In the genomic region with DNA sequence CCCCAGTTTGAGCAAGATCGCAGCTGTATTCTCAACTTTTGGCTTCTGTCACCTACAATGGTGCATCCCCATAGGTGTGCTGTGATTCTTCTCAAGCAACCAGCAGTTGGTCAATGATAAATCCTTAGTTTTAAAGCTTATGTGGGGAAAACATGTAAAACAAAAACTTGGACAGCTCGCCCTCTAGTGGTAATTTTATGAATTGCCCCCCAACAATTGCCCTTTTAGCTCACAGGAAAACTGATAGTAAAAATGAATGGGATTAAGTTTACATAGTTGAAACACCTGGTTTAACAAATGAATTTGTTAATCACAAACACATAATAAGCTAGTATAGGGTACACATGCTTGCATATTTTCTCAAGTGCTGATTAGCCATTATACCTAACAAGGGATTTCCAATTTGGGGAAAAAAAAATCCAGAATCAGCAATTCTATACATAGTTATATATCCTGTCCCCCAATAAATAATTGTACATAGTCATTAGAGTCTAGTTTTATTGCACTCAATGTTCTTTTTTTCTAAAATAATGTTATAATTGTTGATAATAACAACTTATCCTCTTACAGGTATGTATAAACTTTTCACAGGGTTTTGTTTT, we compare ENCODE assay signal across 8 cellular contexts. TPM values are rescaled to one million over a fixed set of nuclear protein-coding genes. Genes with fewer than 3 reads are reported as not detected.
DNase-seq lines count a peak whose midpoint lies in the region; ATAC-seq and TF ChIP-seq lines count a peak whose summit lies in the region.

No MANE protein-coding gene starts in this region.

- no peaks in the 10 kb centered on the region for H3K4me1 ChIP-seq in spleen

- H3K36me3 ChIP-seq in SK-N-MC (ENCODE audit: insufficient read depth, low read length): no peaks in the 10 kb centered on the region
- no peaks in the 10 kb centered on the region for H3K36me3 ChIP-seq in spleen

- TF ChIP-seq CTCF in spleen (IDR thresholded peaks at IDR 0.05 in 8 of 11, conservative IDR thresholded peaks at IDR 0.05 in 3 of 11): peak in 10 of 11 experiments; percentile 30 to 85 (median 62)

- in situ Hi-C loops in Caki2 (cut with HindIII; ENCODE audit: low pct_unique_long_range_greater_than_20kb, low sequenced_read_pairs): no loop called here

- peak; percentile 55 for ATAC-seq in GM19035 (IDR thresholded peaks at IDR 0.05; ENCODE audit: unreplicated experiment)
- ATAC-seq in HG03095 (IDR thresholded peaks at IDR 0.05; ENCODE audit: unreplicated experiment): no peak
- ATAC-seq in HG03378 (IDR thresholded peaks at IDR 0.05; ENCODE audit: unreplicated experiment): no peak

- intact Hi-C loops in spleen (cut with DNase I; ENCODE audit: low total_unique reads): no loop called here

- H3K27me3 ChIP-seq in spleen (replicated peaks in 1 of 7): peaks cover 0 to 5% (median 0%) of the 10 kb centered on the region in 7 donors

- H3K9me3 ChIP-seq in SK-N-MC (ENCODE audit: low read depth, low read length) (no peaks in the 10 kb centered on the region), spleen (no peaks in the 10 kb centered on the region)

- H3K4me3 ChIP-seq in SK-N-MC (no peak overlapping the region), spleen (no peak overlapping the region)

- DNase-seq in Caki2 (ENCODE audit: low read depth) (peak; percentile 24), SK-N-MC (ENCODE audit: low read depth, low spot score) (peak; percentile 18), glomerular visceral epithelial cell (ENCODE audit: extremely low spot score) (peak; percentile 40), spleen (no peak), DMS153 treated with DMSO at 0.1 percent for 48 hours (lab: John Stamatoyannopoulos, UW; ENCODE audit: unreplicated experiment) (no peak)

- no peak overlapping the region for H3K9ac ChIP-seq in SK-N-MC (ENCODE audit: insufficient read length)

- no peak overlapping the region for H3K27ac ChIP-seq in SK-N-MC
- no peak overlapping the region for H3K27ac ChIP-seq in spleen

- no peak for TF ChIP-seq POLR2A in spleen (IDR thresholded peaks at IDR 0.05)

- WGBS in spleen, 5 donors: 2 to 13% (median 5%) methylated on average over 2 of the region's 2 CpGs

RNA-seq across cellular contexts. Expression of a gene that starts 30.1 kb away (rescaled TPM):
- total RNA-seq in Caki2 (2014; rRNA removed; shearing (Covaris generic); ENCODE audit: low replicate concordance): not detected in 2 replicates
- not detected for total RNA-seq in spleen
- not detected for polyA plus RNA-seq in spleen

Comparison
In these comparisons a context has a peak if more than half of its experiments do, and no peak if none do; other contexts are left out.
1. DNase-seq: peak in Caki2 (single experiment), SK-N-MC (single experiment) and glomerular visceral epithelial cell (single experiment); none in spleen (single experiment) and DMS153 treated with DMSO at 0.1 percent for 48 hours (single experiment).